In the genomic region with DNA sequence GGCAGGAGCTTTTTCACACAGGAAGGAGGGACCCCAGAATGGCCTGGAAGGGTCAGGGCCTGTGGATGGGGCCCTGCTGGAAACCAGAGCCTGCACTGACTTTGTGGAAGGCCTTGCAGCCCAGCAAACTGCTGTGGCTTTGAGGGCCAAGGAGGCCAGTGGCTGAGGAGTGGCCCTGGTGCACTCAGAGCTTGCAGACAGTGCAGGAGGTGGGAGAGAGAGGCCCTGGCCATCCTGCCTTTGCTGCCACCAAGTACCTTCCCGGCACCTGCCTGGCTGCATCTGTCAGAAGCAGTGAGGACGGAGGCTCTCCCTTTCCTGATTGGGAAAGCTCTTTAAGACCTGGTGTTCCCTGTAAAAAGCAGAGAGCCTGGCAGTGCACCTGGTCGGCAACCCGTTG, we compare ENCODE assay signal across 1 cellular context.
TF ChIP-seq lines count a peak whose summit lies in the region.

No MANE protein-coding gene starts in this region.

TF ChIP-seq in IMR-90, 13 proteins besides CTCF, POLR2A, EP300 and RAD21:
- no peak for TF ChIP-seq MXI1 (IDR thresholded peaks at IDR 0.05; ENCODE audit: borderline replicate concordance, low read depth, low read length)
- TF ChIP-seq ELK1 (IDR thresholded peaks at IDR 0.05; ENCODE audit: borderline replicate concordance, low read depth, low read length), result no peak
- TF ChIP-seq RFX5 (IDR thresholded peaks at IDR 0.05; ENCODE audit: low read depth, low read length), result no peak
- TF ChIP-seq CEBPB (IDR thresholded peaks at IDR 0.05; ENCODE audit: low read depth, low read length), result no peak
- TF ChIP-seq MAZ (IDR thresholded peaks at IDR 0.05; ENCODE audit: borderline replicate concordance, low read depth, low read length), result no peak
- no peak for TF ChIP-seq SMC3 (IDR thresholded peaks at IDR 0.05; ENCODE audit: low read depth, low read length)
- TF ChIP-seq MAFK (IDR thresholded peaks at IDR 0.05; ENCODE audit: low read depth, low read length), result no peak
- TF ChIP-seq CHD1 (IDR thresholded peaks at IDR 0.05; ENCODE audit: low read depth, low read length), result no peak
- TF ChIP-seq USF2 (IDR thresholded peaks at IDR 0.05; ENCODE audit: low read depth, low read length), result no peak
- TF ChIP-seq NFE2L2 (IDR thresholded peaks at IDR 0.05; ENCODE audit: low read depth, low read length), result no peak
